Comparison of ENCODE assay signal across 8 cellular contexts in the genomic region with DNA sequence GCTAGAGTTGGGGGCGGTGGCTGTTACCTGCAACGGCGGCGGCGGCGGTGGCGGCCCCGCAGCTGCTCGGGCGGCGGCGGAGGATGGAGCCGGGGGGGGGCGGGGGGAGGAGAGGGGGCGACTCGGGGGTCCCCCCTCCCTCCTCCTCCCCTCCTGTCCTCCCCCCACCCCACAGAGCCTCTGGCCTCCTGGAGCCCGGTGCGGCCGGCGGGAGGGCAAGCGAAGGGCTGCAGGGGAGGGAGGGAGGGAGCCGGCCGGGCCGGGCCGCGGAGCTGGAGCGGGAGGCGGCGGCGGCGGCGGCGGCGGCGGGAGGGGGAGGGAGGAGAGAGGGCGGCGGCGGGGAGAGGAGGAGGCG. TPM values are rescaled to one million over a fixed set of nuclear protein-coding genes. Genes with fewer than 3 reads are reported as not detected.
DNase-seq lines count a peak whose midpoint lies in the region; ATAC-seq and TF ChIP-seq lines count a peak whose summit lies in the region.

A gene (minus strand): TSS at position 231 of the 355 bp plus-strand sequence. CDS start 7,073 bp downstream, outside the sequence.

- peaks cover 6% of the 10 kb centered on the region for H3K27me3 Mint-ChIP-seq in activated naive CD8-positive, alpha-beta T cell treated with anti-CD3 and anti-CD28 coated beads for 36 hours

- TF ChIP-seq CTCF in left ventricle myocardium inferior (IDR thresholded peaks at IDR 0.05; ENCODE audit: borderline replicate concordance) (no peak), GM20000 (IDR thresholded peaks at IDR 0.05; ENCODE audit: extremely low read depth, missing control alignments) (no peak)

- intact Hi-C loops in left ventricle myocardium inferior (cut with micrococcal nuclease), result no loop called here

- no peaks in the 10 kb centered on the region for H3K9me3 Mint-ChIP-seq in activated naive CD8-positive, alpha-beta T cell treated with anti-CD3 and anti-CD28 coated beads for 36 hours

- peaks cover 37% of the 10 kb centered on the region for H3K4me1 Mint-ChIP-seq in activated naive CD8-positive, alpha-beta T cell treated with anti-CD3 and anti-CD28 coated beads for 36 hours

- POLR2A ChIA-PET in activated CD8-positive, alpha-beta memory T cell treated with anti-CD3 and anti-CD28 coated beads for 36 hours (lab: Charles Lee), result interaction anchor here (0.6 to 1.0 kb wide), 3 partner anchors 12 to 612 kb away, joined by 3 to 6 read pairs (median 4); no protein-coding TSS in a partner anchor

- H3K36me3 Mint-ChIP-seq in activated naive CD8-positive, alpha-beta T cell treated with anti-CD3 and anti-CD28 coated beads for 36 hours, result peaks cover 4% of the 10 kb centered on the region

- H3K27ac ChIP-seq in left ventricle myocardium inferior (replicated peaks), result peak within 1 kb of the TSS; percentile 96

- H3K36me3 ChIP-seq in left ventricle myocardium inferior, result no peaks in the 10 kb centered on the region

- H3K27me3 ChIP-seq in left ventricle myocardium inferior (ENCODE audit: low read depth), result peaks cover 50% of the 10 kb centered on the region

- no peaks in the 10 kb centered on the region for H3K9me3 ChIP-seq in left ventricle myocardium inferior (replicated peaks)

- H3K4me3 ChIP-seq in left ventricle myocardium inferior, result peak within 1 kb of the TSS; percentile 89

- CTCF ChIA-PET in activated CD8-positive, alpha-beta memory T cell treated with anti-CD3 and anti-CD28 coated beads for 36 hours (lab: Charles Lee), result no interaction called here

- DNase-seq in activated CD8-positive, alpha-beta memory T cell treated with anti-CD3 and anti-CD28 coated beads, Interleukin-2, amount 50 U/mL, for 48 hours, result no peak
- no peak for DNase-seq in activated naive CD8-positive, alpha-beta T cell treated with anti-CD3 and anti-CD28 coated beads for 36 hours
- no peak for DNase-seq in left ventricle myocardium inferior
- no peak for DNase-seq in pulmonary artery endothelial cell (ENCODE audit: low read depth, low spot score)
- no peak for DNase-seq in GM20000 (ENCODE audit: low spot score)
- no peak for DNase-seq in NCI-H226

- peak within 1 kb of the TSS; percentile 91 for H3K4me3 Mint-ChIP-seq in activated naive CD8-positive, alpha-beta T cell treated with anti-CD3 and anti-CD28 coated beads for 36 hours

- H3K4me1 ChIP-seq in left ventricle myocardium inferior, result peaks cover 34% of the 10 kb centered on the region

- peak within 1 kb of the TSS; percentile 95 for H3K27ac Mint-ChIP-seq in activated naive CD8-positive, alpha-beta T cell treated with anti-CD3 and anti-CD28 coated beads for 36 hours

- ATAC-seq in GM21786 (IDR thresholded peaks at IDR 0.05; ENCODE audit: unreplicated experiment), result no peak

RNA-seq across cellular contexts. Expression of the gene that starts here (rescaled TPM):
- total RNA-seq in activated CD8-positive, alpha-beta memory T cell treated with anti-CD3 and anti-CD28 coated beads for 36 hours, result 10 to 100 TPM; 36.9 to 38.7 TPM
- total RNA-seq in activated naive CD8-positive, alpha-beta T cell treated with anti-CD3 and anti-CD28 coated beads for 36 hours, result 10 to 100 TPM; 19.1 to 21.5 TPM
- 20.6 TPM for total RNA-seq in left ventricle myocardium inferior
- 65.4 and 76.5 TPM in 2 replicates for total RNA-seq in pulmonary artery endothelial cell
